1 cellular context compared by ENCODE assay signal in the genomic region with DNA sequence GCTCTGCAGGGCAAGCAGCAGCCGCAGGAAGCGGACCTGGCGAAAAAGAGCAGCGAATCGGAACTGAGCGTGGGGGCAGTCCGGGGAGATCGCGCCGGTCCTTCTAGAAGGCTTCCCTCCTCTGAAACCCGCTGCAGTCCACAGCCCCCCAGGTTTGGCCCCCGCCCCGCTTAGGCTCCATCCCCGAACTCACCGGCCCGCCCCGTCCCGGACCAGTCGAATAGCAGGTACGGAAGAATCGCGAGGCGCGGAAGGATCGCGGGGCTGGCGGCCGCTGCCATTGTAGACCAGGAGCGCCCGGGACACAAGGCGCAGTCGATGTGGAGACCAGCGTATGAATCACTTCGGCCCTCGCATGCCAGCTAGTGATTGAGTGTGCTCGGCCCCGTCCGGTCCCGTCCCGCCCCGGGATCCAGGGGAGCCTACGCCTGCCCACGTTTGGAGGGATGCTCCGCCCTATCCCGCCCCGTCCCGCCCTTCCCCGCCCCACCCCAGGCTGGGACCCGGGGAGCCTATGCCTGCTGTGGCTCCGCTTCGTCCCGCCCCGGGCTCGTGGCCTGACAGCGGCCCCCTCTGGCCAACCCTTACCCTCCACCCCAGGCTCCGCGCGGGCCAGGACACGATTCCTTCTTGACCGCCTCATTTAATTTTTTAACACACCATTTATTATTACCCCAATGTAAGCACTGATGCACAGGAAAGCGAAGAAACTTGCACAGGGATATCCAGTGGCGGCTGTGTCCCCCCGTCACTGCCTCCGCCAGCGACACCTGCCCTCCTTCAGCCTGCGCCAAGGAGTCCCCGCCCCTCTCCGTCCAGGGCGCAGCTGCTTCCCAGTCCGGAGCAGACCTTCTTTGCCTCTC.
A peak's percentile ranks its signal among the peaks of the same experiment; 100 is the strongest.
TF ChIP-seq lines count a peak whose summit lies in the region.

A gene (minus strand): TSS at position 336 of the 863 bp plus-strand sequence. CDS start 55 bp downstream, at position 281.

TF ChIP-seq in H1, 55 proteins besides CTCF, POLR2A, EP300 and RAD21 (continued from another document):
- TF ChIP-seq HDAC2 (IDR thresholded peaks at IDR 0.05; ENCODE audit: borderline replicate concordance in 1 of 2, low read depth in 2 of 2, low read length in 2 of 2) = 0 out of 4 replicates have a peak, but pooled peaks have one; percentile 35 to 37
